Comparison of ENCODE assay signal across 27 cellular contexts in the genomic region with DNA sequence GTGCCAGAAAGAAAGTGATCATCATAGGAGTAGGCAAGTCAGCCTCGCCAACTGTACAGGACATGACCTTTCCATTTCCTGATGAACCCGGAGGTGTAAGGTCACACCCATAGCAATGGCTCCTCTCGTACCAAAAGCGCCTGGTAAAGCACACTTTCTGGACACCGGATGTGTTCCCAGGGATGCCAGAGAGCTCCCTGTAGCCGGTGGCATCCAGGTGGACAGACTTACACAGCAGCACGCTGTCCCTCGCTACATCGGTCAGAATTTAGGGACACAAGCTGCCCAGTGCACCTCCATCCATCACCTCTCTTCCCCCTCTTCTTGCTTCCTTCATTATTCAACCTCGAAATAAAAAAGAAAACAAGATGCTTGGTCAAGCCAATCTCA.
"Had no signal": no experiment of that assay in that cellular context is flagged by ENCODE, and none has a peak within 500 bp of the region (broad histone marks: within the 10 kb centered on the region; RNA-seq: fewer than 3 reads in every experiment).

No MANE protein-coding gene starts in this region.

- ATAC-seq: natural killer cell; psoas muscle; right cardiac atrium; right lobe of liver; stimulated activated effector memory CD8-positive, alpha-beta T cell treated with anti-CD3 and anti-CD28 coated beads, Interleukin-12 subunit alpha, Interleukin-12 subunit beta, amount 100 ng/mL, for 72 hours; stimulated activated naive B cell treated with anti-CD40 and anti-IgM and Interleukin-4, amounts not matched to agents 10 μg/mL and 1 μg/mL and 100 μg/mL, for 72 hours; upper lobe of right lung had no signal

- H3K79me2 ChIP-seq: parathyroid adenoma had no signal

- H3K9ac ChIP-seq: neural progenitor cell, parathyroid adenoma had no signal

- H3K9me3 Mint-ChIP-seq: natural killer cell; stimulated activated effector memory CD8-positive, alpha-beta T cell treated with anti-CD3 and anti-CD28 coated beads, Interleukin-12 subunit alpha, Interleukin-12 subunit beta, amount 100 ng/mL, for 72 hours; stimulated activated naive CD8-positive, alpha-beta T cell treated with anti-CD3 and anti-CD28 coated beads, Interleukin-15, Interleukin-2, amounts not matched to agents 100 ng/mL and 50 ng/mL, for 24 hours had no signal

- H3K27me3 ChIP-seq: neural progenitor cell, ovary, right lobe of liver, sigmoid colon, stomach, transverse colon, upper lobe of right lung, vagina had no signal

- H3K27ac ChIP-seq: neural progenitor cell, ovary, parathyroid adenoma, psoas muscle, right lobe of liver, sigmoid colon, stomach, thoracic aorta, tibial artery, transverse colon, upper lobe of right lung, vagina had no signal

- H3K36me3 ChIP-seq: neural progenitor cell, ovary, right lobe of liver, sigmoid colon, stomach, thoracic aorta, tibial artery, transverse colon, upper lobe of right lung, vagina had no signal

- H3K9me3 ChIP-seq: ovary, psoas muscle, right lobe of liver, sigmoid colon, thoracic aorta, tibial artery, transverse colon, upper lobe of right lung, vagina had no signal

- H3K4me3 Mint-ChIP-seq: natural killer cell; nephron; neural progenitor cell; stimulated activated effector memory CD8-positive, alpha-beta T cell treated with anti-CD3 and anti-CD28 coated beads, Interleukin-12 subunit alpha, Interleukin-12 subunit beta, amount 100 ng/mL, for 72 hours; stimulated activated naive B cell treated with anti-CD40 and anti-IgM and Interleukin-4, amounts not matched to agents 10 μg/mL and 1 μg/mL and 100 μg/mL, for 72 hours; stimulated activated naive CD8-positive, alpha-beta T cell treated with anti-CD3 and anti-CD28 coated beads, Interleukin-15, Interleukin-2, amounts not matched to agents 100 ng/mL and 50 ng/mL, for 24 hours; type B pancreatic cell had no signal

- DNase-seq: natural killer cell; occipital lobe; ovary; psoas muscle; right cardiac atrium; right lobe of liver; sigmoid colon; small intestine; stimulated activated CD4-positive, alpha-beta T cell treated with anti-CD3 and anti-CD28 coated beads, Interleukin-15, amount 100 ng/mL, for 24 hours; stimulated activated CD4-positive, alpha-beta T cell treated with anti-CD3 and anti-CD28 coated beads, Interleukin-2, amount 100 ng/mL, for 24 hours; stimulated activated CD4-positive, alpha-beta T cell treated with anti-CD3 and anti-CD28 coated beads, Interleukin-2, amount 100 ng/mL, for 48 hours; stimulated activated CD4-positive, alpha-beta T cell treated with anti-CD3 and anti-CD28 coated beads, Interleukin-4, amount 100 ng/mL, for 24 hours; stimulated activated naive B cell treated with anti-CD40 and anti-IgM and Interleukin-4, amounts not matched to agents 10 μg/mL and 1 μg/mL and 100 μg/mL, for 72 hours; stimulated activated naive CD4-positive, alpha-beta T cell treated with Interleukin-2 at 50 U/mL for 16 hours; stomach; tibial artery; transverse colon; upper lobe of right lung had no signal

- H3K36me3 Mint-ChIP-seq: natural killer cell; neural progenitor cell; stimulated activated effector memory CD8-positive, alpha-beta T cell treated with anti-CD3 and anti-CD28 coated beads, Interleukin-12 subunit alpha, Interleukin-12 subunit beta, amount 100 ng/mL, for 72 hours had no signal

- H3K4me2 ChIP-seq: neural progenitor cell had no signal

- H3K4me3 ChIP-seq: neural progenitor cell, ovary, psoas muscle, right lobe of liver, sigmoid colon, stomach, thoracic aorta, tibial artery, transverse colon, upper lobe of right lung, vagina had no signal

- H3K27ac Mint-ChIP-seq: natural killer cell; nephron; progenitor cell of endocrine pancreas; stimulated activated effector memory CD8-positive, alpha-beta T cell treated with anti-CD3 and anti-CD28 coated beads, Interleukin-12 subunit alpha, Interleukin-12 subunit beta, amount 100 ng/mL, for 72 hours; stimulated activated naive B cell treated with anti-CD40 and anti-IgM and Interleukin-4, amounts not matched to agents 10 μg/mL and 1 μg/mL and 100 μg/mL, for 72 hours; stimulated activated naive CD8-positive, alpha-beta T cell treated with anti-CD3 and anti-CD28 coated beads, Interleukin-15, Interleukin-2, amounts not matched to agents 100 ng/mL and 50 ng/mL, for 24 hours; type B pancreatic cell had no signal

- H3K4me1 ChIP-seq: parathyroid adenoma, psoas muscle, right lobe of liver, sigmoid colon, stomach, tibial artery, transverse colon, upper lobe of right lung had no signal

- H3K27me3 Mint-ChIP-seq: stimulated activated naive B cell treated with anti-CD40 and anti-IgM and Interleukin-4, amounts not matched to agents 10 μg/mL and 1 μg/mL and 100 μg/mL, for 72 hours; stimulated activated naive CD8-positive, alpha-beta T cell treated with anti-CD3 and anti-CD28 coated beads, Interleukin-15, Interleukin-2, amounts not matched to agents 100 ng/mL and 50 ng/mL, for 24 hours; type B pancreatic cell had no signal
